Comparison of ENCODE assay signal across 8 cellular contexts in the genomic region with DNA sequence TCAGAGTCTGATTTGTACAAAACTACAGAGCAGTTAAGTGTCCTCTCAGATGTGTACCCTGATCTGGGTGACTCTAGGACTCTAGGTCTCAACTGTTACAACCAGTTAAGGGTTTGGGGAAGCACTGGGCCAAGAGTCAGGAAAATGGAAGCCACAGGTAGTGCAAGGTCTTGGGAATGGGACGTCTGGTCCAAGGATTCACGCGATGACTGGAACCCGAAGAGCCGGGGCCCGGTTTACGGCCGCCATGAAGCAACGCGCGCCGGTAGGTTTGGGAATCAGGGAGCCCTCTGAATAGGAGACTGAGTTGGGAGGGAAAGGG. TPM values are rescaled to one million over a fixed set of nuclear protein-coding genes. Genes with fewer than 3 reads are reported as not detected.
DNase-seq lines count a peak whose midpoint lies in the region; ATAC-seq and TF ChIP-seq lines count a peak whose summit lies in the region.

No MANE protein-coding gene starts in this region.

- no peaks in the 10 kb centered on the region for H3K36me3 ChIP-seq in GM06990 (ENCODE audit: control insufficient read depth, insufficient read depth, low read length)
- no peaks in the 10 kb centered on the region; a peak in 1 of 3 replicates for H3K36me3 ChIP-seq in HEK293 (ENCODE audit: control insufficient read depth in 2 of 2, insufficient read depth in 1 of 2, low read length in 2 of 2)
- H3K36me3 ChIP-seq in Panc1 (ENCODE audit: control insufficient read depth, insufficient read depth, low read length): no peaks in the 10 kb centered on the region
- H3K36me3 ChIP-seq in neutrophil: no peaks in the 10 kb centered on the region

- H3K4me1 ChIP-seq in HEK293 (ENCODE audit: control insufficient read depth, insufficient read depth, low read length) (no peaks in the 10 kb centered on the region; the same call in 1 of the 2 replicates), Panc1 (ENCODE audit: control insufficient read depth, insufficient read depth, low read length) (peaks cover 5% of the 10 kb centered on the region; the same call in 1 of the 2 replicates), neutrophil (ENCODE audit: control insufficient read depth in 1 of 2, insufficient read depth in 1 of 2, low read depth in 1 of 2, low read length in 1 of 2) (peaks cover 10 to 15% of the 10 kb centered on the region in 2 experiments)

- H3K27ac ChIP-seq in HEK293 (ENCODE audit: extremely low read depth, low read depth, low read length) (no peak overlapping the region), Panc1 (ENCODE audit: low read length) (peak overlapping the region; percentile 78), neutrophil (peak overlapping the region; percentile 83)

- CTCF ChIA-PET in HEK293 (lab: Yijun Ruan, JAX): no interaction called here
- CTCF ChIA-PET in Panc1 (lab: Charles Lee): no interaction called here

- no peak for DNase-seq in GM06990 (ENCODE audit: extremely low read depth, insufficient read length)
- no peak for DNase-seq in Panc1 (ENCODE audit: low read depth, low spot score)
- no peak for DNase-seq in epithelial cell of esophagus (ENCODE audit: low read depth)
- DNase-seq in foreskin melanocyte: no peak
- DNase-seq in islet precursor cell: no peak

- intact Hi-C loops in Panc1 (cut with micrococcal nuclease; ENCODE audit: unreplicated experiment): no loop called here

- H3K9me3 ChIP-seq in HEK293 (ENCODE audit: control insufficient read depth, insufficient read depth, low read depth, low read length) (no peaks in the 10 kb centered on the region), Panc1 (ENCODE audit: control insufficient read depth, insufficient read depth, low read depth, low read length) (no peaks in the 10 kb centered on the region), neutrophil (no peaks in the 10 kb centered on the region)

- ATAC-seq in Panc1 (peak; percentile 81), HG03565 (IDR thresholded peaks at IDR 0.05; ENCODE audit: unreplicated experiment) (no peak)

- TF ChIP-seq CTCF in GM06990 (IDR thresholded peaks at IDR 0.05; ENCODE audit: insufficient read depth, low read length, poor library complexity, severe bottlenecking): no peak
- no peak for TF ChIP-seq CTCF in HEK293 (tag by site-specific recombination; IDR thresholded peaks at IDR 0.05)
- TF ChIP-seq CTCF in Panc1 (IDR thresholded peaks at IDR 0.05): no peak
- no peak for TF ChIP-seq CTCF in epithelial cell of esophagus (IDR thresholded peaks at IDR 0.05; ENCODE audit: insufficient read depth, low read depth, low read length, missing control alignments)
- no peak for TF ChIP-seq CTCF in neutrophil (IDR thresholded peaks at IDR 0.05)

- POLR2A ChIA-PET in HEK293 (lab: Yijun Ruan, JAX) (interaction anchor here (0.7 kb wide), 2 partner anchors 40 to 562 kb away, joined by 3 read pairs; a partner anchor contains a TSS), Panc1 (lab: Charles Lee) (no interaction called here)

- H3K4me3 ChIP-seq in GM06990 (replicated peaks; ENCODE audit: low read depth, low read length) (peak overlapping the region; percentile 49), HEK293 (ENCODE audit: low read depth, low read length) (peak overlapping the region; percentile 37), Panc1 (ENCODE audit: low read depth in 2 of 2, low read length in 2 of 2) (peak overlapping the region; percentile 71 to 78), epithelial cell of esophagus (ENCODE audit: low read length) (peak overlapping the region; percentile 38), neutrophil (ENCODE audit: low read depth in 1 of 2, low read length in 1 of 2) (peak overlapping the region; percentile 60 to 61)

- in situ Hi-C loops in Panc1 (cut with HindIII; ENCODE audit: low pct_unique_long_range_greater_than_20kb, low sequenced_read_pairs): no loop called here

- BruUV-seq in Panc1 (replicated peaks; lab: Mats Ljungman, UMichigan): no TSS peak

- H3K27me3 ChIP-seq in GM06990 (replicated peaks; ENCODE audit: control insufficient read depth, insufficient read depth, low read length) (no peaks in the 10 kb centered on the region), Panc1 (ENCODE audit: control insufficient read depth, insufficient read depth, low read length) (no peaks in the 10 kb centered on the region), neutrophil (no peaks in the 10 kb centered on the region)

TF ChIP-seq in HEK293, 187 proteins besides CTCF, POLR2A, EP300 and RAD21 (continues in another document):
- TF ChIP-seq ZNF777 (tag by site-specific recombination; IDR thresholded peaks at IDR 0.05; ENCODE audit: borderline replicate concordance): no peak
- TF ChIP-seq, protein P1, sequence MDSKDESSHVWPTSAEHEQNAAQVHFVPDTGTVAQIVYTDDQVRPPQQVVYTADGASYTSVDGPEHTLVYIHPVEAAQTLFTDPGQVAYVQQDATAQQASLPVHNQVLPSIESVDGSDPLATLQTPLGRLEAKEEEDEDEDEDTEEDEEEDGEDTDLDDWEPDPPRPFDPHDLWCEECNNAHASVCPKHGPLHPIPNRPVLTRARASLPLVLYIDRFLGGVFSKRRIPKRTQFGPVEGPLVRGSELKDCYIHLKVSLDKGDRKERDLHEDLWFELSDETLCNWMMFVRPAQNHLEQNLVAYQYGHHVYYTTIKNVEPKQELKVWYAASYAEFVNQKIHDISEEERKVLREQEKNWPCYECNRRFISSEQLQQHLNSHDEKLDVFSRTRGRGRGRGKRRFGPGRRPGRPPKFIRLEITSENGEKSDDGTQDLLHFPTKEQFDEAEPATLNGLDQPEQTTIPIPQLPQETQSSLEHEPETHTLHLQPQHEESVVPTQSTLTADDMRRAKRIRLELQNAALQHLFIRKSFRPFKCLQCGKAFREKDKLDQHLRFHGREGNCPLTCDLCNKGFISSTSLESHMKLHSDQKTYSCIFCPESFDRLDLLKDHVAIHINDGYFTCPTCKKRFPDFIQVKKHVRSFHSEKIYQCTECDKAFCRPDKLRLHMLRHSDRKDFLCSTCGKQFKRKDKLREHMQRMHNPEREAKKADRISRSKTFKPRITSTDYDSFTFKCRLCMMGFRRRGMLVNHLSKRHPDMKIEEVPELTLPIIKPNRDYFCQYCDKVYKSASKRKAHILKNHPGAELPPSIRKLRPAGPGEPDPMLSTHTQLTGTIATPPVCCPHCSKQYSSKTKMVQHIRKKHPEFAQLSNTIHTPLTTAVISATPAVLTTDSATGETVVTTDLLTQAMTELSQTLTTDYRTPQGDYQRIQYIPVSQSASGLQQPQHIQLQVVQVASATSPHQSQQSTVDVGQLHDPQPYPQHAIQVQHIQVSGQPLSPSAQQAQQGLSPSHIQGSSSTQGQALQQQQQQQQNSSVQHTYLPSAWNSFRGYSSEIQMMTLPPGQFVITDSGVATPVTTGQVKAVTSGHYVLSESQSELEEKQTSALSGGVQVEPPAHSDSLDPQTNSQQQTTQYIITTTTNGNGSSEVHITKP (tag by site-specific recombination; IDR thresholded peaks at IDR 0.05): peak; percentile 51
- TF ChIP-seq, protein P2, sequence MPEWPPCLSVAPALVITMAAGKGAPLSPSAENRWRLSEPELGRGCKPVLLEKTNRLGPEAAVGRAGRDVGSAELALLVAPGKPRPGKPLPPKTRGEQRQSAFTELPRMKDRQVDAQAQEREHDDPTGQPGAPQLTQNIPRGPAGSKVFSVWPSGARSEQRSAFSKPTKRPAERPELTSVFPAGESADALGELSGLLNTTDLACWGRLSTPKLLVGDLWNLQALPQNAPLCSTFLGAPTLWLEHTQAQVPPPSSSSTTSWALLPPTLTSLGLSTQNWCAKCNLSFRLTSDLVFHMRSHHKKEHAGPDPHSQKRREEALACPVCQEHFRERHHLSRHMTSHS (tag by site-specific recombination; IDR thresholded peaks at IDR 0.05): no peak
- TF ChIP-seq SCRT2 (tag by site-specific recombination; IDR thresholded peaks at IDR 0.05): peak; percentile 92
- TF ChIP-seq ZNF791 (tag by site-specific recombination; IDR thresholded peaks at IDR 0.05): no peak
- TF ChIP-seq IKZF3 (tag by site-specific recombination; IDR thresholded peaks at IDR 0.05): peak; percentile 62
- TF ChIP-seq YY2 (tag by site-specific recombination; IDR thresholded peaks at IDR 0.05): no peak
- TF ChIP-seq HOXD13 (CRISPR knock-in tag; IDR thresholded peaks at IDR 0.05; ENCODE audit: borderline replicate concordance): no peak
- TF ChIP-seq ZNF24 (tag by site-specific recombination; IDR thresholded peaks at IDR 0.05): no peak
- no peak for TF ChIP-seq KLF1 (tag by site-specific recombination; IDR thresholded peaks at IDR 0.05)
- TF ChIP-seq KLF8 (tag by site-specific recombination; IDR thresholded peaks at IDR 0.05): 0 out of 2 replicates have a peak, but pooled peaks have one; percentile 16
- TF ChIP-seq, protein P3, sequence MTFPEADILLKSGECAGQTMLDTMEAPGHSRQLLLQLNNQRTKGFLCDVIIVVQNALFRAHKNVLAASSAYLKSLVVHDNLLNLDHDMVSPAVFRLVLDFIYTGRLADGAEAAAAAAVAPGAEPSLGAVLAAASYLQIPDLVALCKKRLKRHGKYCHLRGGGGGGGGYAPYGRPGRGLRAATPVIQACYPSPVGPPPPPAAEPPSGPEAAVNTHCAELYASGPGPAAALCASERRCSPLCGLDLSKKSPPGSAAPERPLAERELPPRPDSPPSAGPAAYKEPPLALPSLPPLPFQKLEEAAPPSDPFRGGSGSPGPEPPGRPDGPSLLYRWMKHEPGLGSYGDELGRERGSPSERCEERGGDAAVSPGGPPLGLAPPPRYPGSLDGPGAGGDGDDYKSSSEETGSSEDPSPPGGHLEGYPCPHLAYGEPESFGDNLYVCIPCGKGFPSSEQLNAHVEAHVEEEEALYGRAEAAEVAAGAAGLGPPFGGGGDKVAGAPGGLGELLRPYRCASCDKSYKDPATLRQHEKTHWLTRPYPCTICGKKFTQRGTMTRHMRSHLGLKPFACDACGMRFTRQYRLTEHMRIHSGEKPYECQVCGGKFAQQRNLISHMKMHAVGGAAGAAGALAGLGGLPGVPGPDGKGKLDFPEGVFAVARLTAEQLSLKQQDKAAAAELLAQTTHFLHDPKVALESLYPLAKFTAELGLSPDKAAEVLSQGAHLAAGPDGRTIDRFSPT (tag by site-specific recombination; IDR thresholded peaks at IDR 0.05): no peak
- TF ChIP-seq SCRT1 (tag by site-specific recombination; IDR thresholded peaks at IDR 0.05; ENCODE audit: borderline replicate concordance): peak; percentile 87
- no peak for TF ChIP-seq ZBTB1 (tag by site-specific recombination; IDR thresholded peaks at IDR 0.05)
- no peak for TF ChIP-seq ZFP69B (tag by site-specific recombination; IDR thresholded peaks at IDR 0.05)
- TF ChIP-seq SP3 (tag by site-specific recombination; IDR thresholded peaks at IDR 0.05): no peak

RNA-seq across cellular contexts. Expression of a gene that starts 0.3 kb away (rescaled TPM):
- total RNA-seq in Panc1 (2021; ENCODE audit: unreplicated experiment): 77.1 TPM
- polyA plus RNA-seq in Panc1 (2012; ENCODE audit: insufficient read length): 42.6 TPM
